Comparison of ENCODE assay signal across 13 cellular contexts in genomic region chr14:68820999-68821683, GRCh38. TPM values are rescaled to one million over a fixed set of nuclear protein-coding genes. Genes with fewer than 3 reads are reported as not detected.
DNase-seq lines count a peak whose midpoint lies in the region; ATAC-seq, FAIRE-seq and TF ChIP-seq lines count a peak whose summit lies in the region.
"Had no signal": no experiment of that assay in that cellular context is flagged by ENCODE, and none has a peak within 500 bp of the region (broad histone marks: within the 10 kb centered on the region; RNA-seq: fewer than 3 reads in every experiment).

No MANE protein-coding gene starts in this region.

- peaks cover 32 to 68% (median 47%) of the 10 kb centered on the region in 4 donors for H3K4me1 Mint-ChIP-seq in CD4-positive, alpha-beta memory T cell

- 0 out of 2 replicates have a peak overlapping the region, but pooled peaks have one; percentile 62 for H2BK20ac ChIP-seq in H1 (ENCODE audit: low read length)

- no peak overlapping the region for H2BK120ac ChIP-seq in H1 (replicated peaks; ENCODE audit: low read depth, low read length)

- no peak for TF ChIP-seq POLR2A in H1 (IDR thresholded peaks at IDR 0.05; ENCODE audit: control extremely low read depth in 1 of 2, low read depth in 2 of 2, low read length in 2 of 2)
- no peak for TF ChIP-seq POLR2A in testis (IDR thresholded peaks at IDR 0.05)

- H2AK5ac ChIP-seq in H1 (ENCODE audit: low read depth, low read length) = no peak overlapping the region

- H3K23me2 ChIP-seq in H1 (ENCODE audit: low read depth, low read length) = no peaks in the 10 kb centered on the region; the same call in 1 of the 2 replicates

- TF ChIP-seq RAD21 in H1 (IDR thresholded peaks at IDR 0.05 in 1 of 2, conservative IDR thresholded peaks at IDR 0.05 in 1 of 2; ENCODE audit: low read depth in 2 of 2, low read length in 2 of 2) = no peak

- peaks cover 67% of the 10 kb centered on the region for H3K4me1 ChIP-seq in CD4-positive, alpha-beta memory T cell (ENCODE audit: insufficient read depth, low read length)
- H3K4me1 ChIP-seq in H1 (replicated peaks in 1 of 4; ENCODE audit: control insufficient read depth in 3 of 4, insufficient read depth in 4 of 4, low read length in 3 of 4) (peaks cover 2 to 13% (median 10%) of the 10 kb centered on the region in 4 experiments), testis (peaks cover 4% of the 10 kb centered on the region)

- no peaks in the 10 kb centered on the region for H3K79me1 ChIP-seq in H1 (ENCODE audit: low read depth, low read length)

- WGBS in H1 (ENCODE audit: extremely low coverage in 1 of 2, insufficient coverage in 1 of 2, insufficient read length in 1 of 2, insufficient replicate concordance in 2 of 2, low coverage in 1 of 2, low lambda C conversion rate in 2 of 2, missing lambda C conversion rate in 1 of 2), 2 experiments = 87% methylated on average over 18 of the region's 18 CpGs; no CpG with 5 or more reads in 1 of the 2 experiments
- 93 to 94% methylated on average over 7 to 18 of the region's 18 CpGs for WGBS in testis, 2 donors

- H2BK15ac ChIP-seq in H1 (ENCODE audit: low read length) = peak overlapping the region; percentile 77; the same call in 1 of the 2 replicates

- intact Hi-C loops in CD4-positive, alpha-beta memory T cell (cut with micrococcal nuclease) = loop anchor here (5.0 kb wide), 1 partner anchor 1004 kb away; the partner anchor contains the start of genes RAD51B and ZFYVE26
- intact Hi-C loops in testis (cut with DNase I; ENCODE audit: low total_unique reads) = loop anchor here (5.0 kb wide), 1 partner anchor 889 kb away; no protein-coding TSS in a partner anchor

- H4K91ac ChIP-seq in H1 (replicated peaks; ENCODE audit: insufficient read length, low read length) = peak overlapping the region; percentile 37

- no peak overlapping the region for H3K9ac ChIP-seq in H1 (replicated peaks in 1 of 4; ENCODE audit: extremely low read depth in 1 of 4, low read depth in 3 of 4, low read length in 3 of 4)

- H2BK5ac ChIP-seq in H1 (ENCODE audit: low read depth, low read length) = no peak overlapping the region

- H3K79me2 ChIP-seq in H1 (ENCODE audit: control insufficient read depth in 1 of 2, insufficient read depth in 2 of 2, low read length in 2 of 2) = no peaks in the 10 kb centered on the region

- H3K4ac ChIP-seq in H1 (replicated peaks; ENCODE audit: insufficient read length, low read depth, low read length) = no peak overlapping the region

- H3K23ac ChIP-seq in H1 (ENCODE audit: insufficient read length) = no peak overlapping the region

- no peak overlapping the region for H4K8ac ChIP-seq in H1 (ENCODE audit: extremely low read depth, insufficient read depth, low read length)

- no peak overlapping the region for H3K14ac ChIP-seq in H1 (ENCODE audit: insufficient read length)

- peak overlapping the region; percentile 76; the same call in 1 of the 2 replicates for H2BK12ac ChIP-seq in H1 (ENCODE audit: low read depth, low read length)

- peak overlapping the region; percentile 57 for H3K27ac ChIP-seq in CD4-positive, alpha-beta memory T cell (ENCODE audit: low read depth, low read length)
- H3K27ac ChIP-seq in H1 (ENCODE audit: low read depth, low read length) (no peak overlapping the region), testis (no peak overlapping the region)

- H3K27me3 Mint-ChIP-seq in CD4-positive, alpha-beta memory T cell = no peaks in the 10 kb centered on the region

- peak overlapping the region; percentile 84 to 95 (median 94) for H3K27ac Mint-ChIP-seq in CD4-positive, alpha-beta memory T cell

- peak in 2 of 5 donors; percentile 29 to 70 for DNase-seq in CD4-positive, alpha-beta memory T cell
- no peak for DNase-seq in H1 (ENCODE audit: low read depth in 1 of 2, low spot score in 2 of 2)
- no peak for DNase-seq in hypothalamus (lab: John Stamatoyannopoulos, UW)
- no peak for DNase-seq in NCI-H748 (lab: John Stamatoyannopoulos, UW; ENCODE audit: unreplicated experiment)
- no peak for DNase-seq in testis
- DNase-seq: activated CD4-positive, alpha-beta T cell treated with anti-CD3 and anti-CD28 coated beads for 4 hours; COR-L47; foreskin fibroblast; MV-4-11 had no signal

- H4K5ac ChIP-seq in H1 (ENCODE audit: insufficient read length, low read depth, low read length) = no peak overlapping the region

- H3K18ac ChIP-seq in H1 (ENCODE audit: extremely low read depth, low read length) = no peak overlapping the region

- H3K36me3 Mint-ChIP-seq in CD4-positive, alpha-beta memory T cell = no peaks in the 10 kb centered on the region

- H3K27me3 ChIP-seq in CD4-positive, alpha-beta memory T cell (ENCODE audit: insufficient read depth, low read length) = no peaks in the 10 kb centered on the region
- H3K27me3 ChIP-seq in H1 (replicated peaks in 1 of 4; ENCODE audit: control insufficient read depth in 3 of 4, extremely low read depth in 1 of 4, insufficient read depth in 3 of 4, low read length in 3 of 4) (no peaks in the 10 kb centered on the region; a peak in 1 of 7 replicates), testis (no peaks in the 10 kb centered on the region)

- CTCF ChIA-PET in CD4-positive, alpha-beta memory T cell (lab: Charles Lee; ENCODE audit: partially characterized antibody) = interaction anchor here (1.2 to 20.9 kb wide), 6 partner anchors 11 to 887 kb away, joined by 4 to 428 read pairs (median 65); partner anchors contain the start of gene ZFP36L1
- CTCF ChIA-PET in H1 (lab: Charles Lee; ENCODE audit: partially characterized antibody) = interaction anchor here (1.1 to 7.2 kb wide), 5 partner anchors 11 to 877 kb away, joined by 3 to 76 read pairs (median 5); no protein-coding TSS in a partner anchor

- H3K4me3 ChIP-seq in CD4-positive, alpha-beta memory T cell (ENCODE audit: low read length in 2 of 2) = no peak overlapping the region
- no peak overlapping the region for H3K4me3 ChIP-seq in H1 (ENCODE audit: extremely low read depth in 1 of 4, insufficient read depth in 2 of 4, low read depth in 3 of 4, low read length in 4 of 4)
- H3K4me3 ChIP-seq in testis = no peak overlapping the region

- no peak overlapping the region for H3K4me2 ChIP-seq in H1 (ENCODE audit: insufficient read depth in 1 of 2, low read depth in 2 of 2, low read length in 2 of 2)

- TF ChIP-seq CTCF in H1 (IDR thresholded peaks at IDR 0.05; ENCODE audit: control extremely low read depth in 1 of 3, insufficient read depth in 1 of 3, low read depth in 1 of 3, low read length in 3 of 3) (no peak), testis (IDR thresholded peaks at IDR 0.05) (no peak)

- ATAC-seq in GM18861 (IDR thresholded peaks at IDR 0.05; ENCODE audit: unreplicated experiment) (peak; percentile 25), HG03571 (IDR thresholded peaks at IDR 0.05; ENCODE audit: unreplicated experiment) (peak; percentile 19), GM19324 (IDR thresholded peaks at IDR 0.05; ENCODE audit: low FRiP score, unreplicated experiment) (no peak)
- ATAC-seq: sciatic nerve had no signal

- no peak for FAIRE-seq in H1 (lab: Jason Lieb, UNC)

- H3K9me3 Mint-ChIP-seq in CD4-positive, alpha-beta memory T cell = no peaks in the 10 kb centered on the region

- no peaks in the 10 kb centered on the region for H4K20me1 ChIP-seq in H1 (replicated peaks in 1 of 2; ENCODE audit: control insufficient read depth in 1 of 2, insufficient read depth in 2 of 2, low read length in 2 of 2)

- no peak overlapping the region for H3K56ac ChIP-seq in H1 (replicated peaks; ENCODE audit: insufficient read length, low read depth, low read length)

- no peak overlapping the region for H2AFZ ChIP-seq in H1 (ENCODE audit: low read length)

- H3K9me3 ChIP-seq in CD4-positive, alpha-beta memory T cell (ENCODE audit: control insufficient read depth in 1 of 2, low read length in 2 of 2) = no peaks in the 10 kb centered on the region
- H3K9me3 ChIP-seq in H1 (ENCODE audit: insufficient read depth in 2 of 2, low read depth in 1 of 2, low read length in 1 of 2) (no peaks in the 10 kb centered on the region), testis (no peaks in the 10 kb centered on the region)

- peak overlapping the region in 5 of 8 donors; percentile 52 to 82 (median 73) for H3K4me3 Mint-ChIP-seq in CD4-positive, alpha-beta memory T cell

- no peaks in the 10 kb centered on the region for H3K36me3 ChIP-seq in CD4-positive, alpha-beta memory T cell (ENCODE audit: insufficient read depth, low read length)
- H3K36me3 ChIP-seq in H1 (ENCODE audit: control insufficient read depth in 2 of 4, insufficient read depth in 4 of 4, low read length in 3 of 4) (no peaks in the 10 kb centered on the region), testis (ENCODE audit: low read depth, missing control alignments) (no peaks in the 10 kb centered on the region)

- no peak for TF ChIP-seq EP300 in H1 (IDR thresholded peaks at IDR 0.05; ENCODE audit: borderline replicate concordance in 1 of 2, low read depth in 2 of 2, low read length in 2 of 2)

- POLR2A ChIA-PET in CD4-positive, alpha-beta memory T cell (lab: Charles Lee; ENCODE audit: partially characterized antibody) = interaction anchor here (0.9 to 26.7 kb wide), 6 partner anchors 33 to 611 kb away, joined by 3 to 1973 read pairs (median 4); partner anchors contain the start of gene ZFP36L1
- POLR2A ChIA-PET in H1 (lab: Charles Lee; ENCODE audit: partially characterized antibody) = interaction anchor here (1.4 to 9.9 kb wide), 3 partner anchors 12 to 31 kb away, joined by 3 to 222 read pairs (median 76); partner anchors contain the start of gene ZFP36L1

TF ChIP-seq in H1, 55 proteins besides CTCF, POLR2A, EP300 and RAD21:
- TF ChIP-seq TAF7 (optimal IDR thresholded peaks at IDR 0.05; ENCODE audit: borderline replicate concordance, low read depth, low read length) (no peak), EGR1 (IDR thresholded peaks at IDR 0.05; ENCODE audit: borderline replicate concordance, low read depth, low read length) (no peak), EZH2 (IDR thresholded peaks at IDR 0.05; ENCODE audit: low read depth, low read length, severe bottlenecking) (no peak)

RNA-seq across cellular contexts. Expression of gene ZFP36L1, which starts 28.3 kb away (rescaled TPM):
- 100 to 1,000 TPM; 227 to 242 TPM for total RNA-seq in CD4-positive, alpha-beta memory T cell
- polyA plus RNA-seq in CD4-positive, alpha-beta memory T cell = 100 to 1,000 TPM in 1 of 2 donors, 10 to 100 TPM in 1; 60.3 to 127 TPM
- total RNA-seq in H1 (2021; fragmentation: NEBNext Ultra II Directional; extraction: Animal tissue kit (Norgen Biotek cat#: 25700)) = 132 TPM in 2 replicates
- polyA plus RNA-seq in H1 (2011; rRNA removed) = 80.4 and 136 TPM in 2 replicates
- polyA plus RNA-seq in H1 (2011; cell fraction: cytosol; rRNA removed) = 61.9 TPM
- polyA plus RNA-seq in H1 (2011; cell fraction: nucleus; rRNA removed) = 90.3 TPM
- polyA plus RNA-seq in H1 (2012, experiment 1 of 2) = 89.6 to 126 TPM (median 117 TPM) in 4 replicates
- 56.1 TPM for polyA plus RNA-seq in H1 (2012, experiment 2 of 2)
- 127 TPM for polyA plus RNA-seq in H1 (2013, experiment 1 of 2)
- polyA plus RNA-seq in H1 (2013, experiment 2 of 2) = 135 TPM
- 19.5 and 20.6 TPM in 2 replicates for polyA minus RNA-seq in H1 (2011; rRNA and poly(A)+ RNA removed)
- 132 TPM for polyA minus RNA-seq in H1 (2011; cell fraction: cytosol; rRNA and poly(A)+ RNA removed)
- polyA minus RNA-seq in H1 (2011; cell fraction: nucleus; rRNA and poly(A)+ RNA removed) = 67.3 TPM
- total RNA-seq in testis = 100 to 1,000 TPM; 176 to 301 TPM
- polyA plus RNA-seq in testis (ENCODE audit: insufficient read depth, low read depth, low replicate concordance) = 120 TPM
